ENCODE assay signal across 9 cellular contexts in the genomic region with DNA sequence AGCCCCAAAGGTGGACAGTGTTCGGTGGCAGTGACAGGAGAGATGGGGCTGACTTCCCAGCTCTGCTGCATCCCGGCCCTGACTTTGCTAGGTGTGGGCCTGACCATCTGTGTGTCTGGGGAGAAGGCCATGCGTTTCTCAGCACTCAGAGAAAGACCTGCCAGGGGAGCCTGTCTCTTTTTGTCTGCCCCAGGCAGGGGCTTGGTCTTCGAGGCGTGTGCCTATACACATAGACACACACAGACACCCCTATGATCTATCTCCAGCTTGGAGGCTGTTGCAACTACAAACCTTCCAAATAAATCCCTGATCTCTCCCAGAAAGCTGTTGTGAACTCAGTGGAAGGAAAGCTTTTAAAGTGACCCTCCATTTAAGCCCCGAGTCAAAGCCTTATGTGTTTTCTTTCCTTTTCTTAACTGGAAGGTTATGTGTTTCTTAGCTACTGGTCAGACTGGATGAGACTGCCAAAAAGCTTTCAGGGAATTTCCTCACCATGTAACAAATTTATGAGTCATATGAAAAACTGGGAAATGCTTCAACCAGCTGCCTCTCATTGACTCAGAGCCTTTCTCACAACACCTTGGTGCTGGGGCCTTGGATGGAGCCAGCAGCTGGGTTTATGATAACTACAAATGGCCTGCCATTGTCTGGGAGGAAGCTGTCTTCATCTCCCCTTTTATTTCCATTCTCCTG.
DNase-seq lines count a peak whose midpoint lies in the region; ATAC-seq and TF ChIP-seq lines count a peak whose summit lies in the region.
"Had no signal": no experiment of that assay in that cellular context is flagged by ENCODE, and none has a peak within 500 bp of the region (broad histone marks: within the 10 kb centered on the region; RNA-seq: fewer than 3 reads in every experiment).

No MANE protein-coding gene starts in this region.

- no peaks in the 10 kb centered on the region for H3K36me3 Mint-ChIP-seq in type B pancreatic cell

- H3K9me3 ChIP-seq in lung (ENCODE audit: control insufficient read depth in 2 of 2, insufficient read depth in 1 of 2, low read length in 1 of 2): no peaks in the 10 kb centered on the region

- TF ChIP-seq CTCF in choroid plexus epithelial cell (conservative IDR thresholded peaks at IDR 0.05; ENCODE audit: low read depth, low read length): no peak
- TF ChIP-seq CTCF in lung (IDR thresholded peaks at IDR 0.05; ENCODE audit: control extremely low read depth, extremely low read depth): no peak
- no peak for TF ChIP-seq CTCF in type B pancreatic cell (conservative IDR thresholded peaks at IDR 0.05)

- H3K4me3 Mint-ChIP-seq in type B pancreatic cell: no peak overlapping the region

- DNase-seq in M059J (ENCODE audit: low read depth) (peak; percentile 99), choroid plexus epithelial cell (ENCODE audit: low read depth) (peak; percentile 97), lung (ENCODE audit: low spot score) (no peak), type B pancreatic cell (ENCODE audit: extremely low spot score, unreplicated experiment) (no peak), NCI-H2081 (lab: John Stamatoyannopoulos, UW) (no peak), iPS-NIHi7 (ENCODE audit: extremely low spot score) (no peak)
- no peak for DNase-seq in activated CD4-positive, alpha-beta T cell treated with anti-CD3 and anti-CD28 coated beads for 4 hours
- DNase-seq: stimulated activated CD4-positive, alpha-beta T cell treated with anti-CD3 and anti-CD28 coated beads, Interleukin-1b, Interleukin-23, amount 100 ng/mL, for 48 hours had no signal

- ATAC-seq in lung (ENCODE audit: insufficient read depth, low FRiP score) (peak; percentile 88), HG03520 (IDR thresholded peaks at IDR 0.05; ENCODE audit: unreplicated experiment) (no peak)

- H3K27ac ChIP-seq in lung (ENCODE audit: low read depth in 1 of 2, low read length in 1 of 2): peak overlapping the region in 1 of 2 donors; percentile 9

- H3K9me3 Mint-ChIP-seq in type B pancreatic cell: no peaks in the 10 kb centered on the region

- peak overlapping the region; percentile 19 for H3K27ac Mint-ChIP-seq in type B pancreatic cell

- H3K4me1 ChIP-seq in lung (ENCODE audit: control insufficient read depth in 2 of 2, insufficient read depth in 2 of 2, low read length in 2 of 2): peaks cover 0 to 2% of the 10 kb centered on the region in 2 donors

- peaks cover 5% of the 10 kb centered on the region for H3K4me1 Mint-ChIP-seq in type B pancreatic cell (ENCODE audit: unreplicated experiment)

- 63 to 70% methylated on average over 6 of the region's 6 CpGs for WGBS in lung, 2 donors

- H3K36me3 ChIP-seq in lung (ENCODE audit: control insufficient read depth in 2 of 2, insufficient read depth in 2 of 2, low read length in 2 of 2): no peaks in the 10 kb centered on the region

- H3K4me3 ChIP-seq in choroid plexus epithelial cell (ENCODE audit: low read depth, low read length) (no peak overlapping the region), lung (no peak overlapping the region)

- no peaks in the 10 kb centered on the region for H3K27me3 ChIP-seq in lung (ENCODE audit: control insufficient read depth, insufficient read depth)

- peaks cover 42% of the 10 kb centered on the region for H3K27me3 Mint-ChIP-seq in type B pancreatic cell

Comparison
In these comparisons a context has a peak if more than half of its experiments do, and no peak if none do; other contexts are left out.
1. DNase-seq: peak in M059J (single experiment) and choroid plexus epithelial cell (single experiment); none in lung (single experiment), type B pancreatic cell (single experiment), NCI-H2081 (0 of 2), iPS-NIHi7 (single experiment) and activated CD4-positive, alpha-beta T cell treated with anti-CD3 and anti-CD28 coated beads for 4 hours (0 of 2).